ENCODE assay signal across 15 cellular contexts in the genomic region with DNA sequence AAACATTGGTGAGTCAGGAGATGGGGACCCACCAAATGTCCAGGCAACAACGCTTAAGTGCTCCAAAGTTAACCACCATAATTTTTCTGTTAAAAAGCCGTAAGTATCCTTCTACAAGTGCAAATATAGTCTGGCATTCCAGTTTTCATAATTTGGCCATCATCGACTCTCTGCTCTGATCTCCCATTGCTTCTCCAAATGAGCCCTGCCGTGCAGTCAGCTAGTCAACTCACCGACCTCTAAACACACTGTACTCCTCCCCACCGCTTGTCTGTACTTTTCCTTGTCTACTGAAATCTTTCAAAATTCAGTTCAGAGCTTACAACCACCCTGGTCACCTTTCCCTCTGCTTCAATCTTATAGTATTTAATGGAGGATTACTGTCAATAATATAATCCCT. TPM values are rescaled to one million over a fixed set of nuclear protein-coding genes. Genes with fewer than 3 reads are reported as not detected.
A peak's percentile ranks its signal among the peaks of the same experiment; 100 is the strongest.
DNase-seq lines count a peak whose midpoint lies in the region; ATAC-seq, FAIRE-seq and TF ChIP-seq lines count a peak whose summit lies in the region.
"Had no signal": no experiment of that assay in that cellular context is flagged by ENCODE, and none has a peak within 500 bp of the region (broad histone marks: within the 10 kb centered on the region; RNA-seq: fewer than 3 reads in every experiment).

No MANE protein-coding gene starts in this region.

- peaks cover 38 to 89% (median 65%) of the 10 kb centered on the region in 4 donors for H3K4me1 Mint-ChIP-seq in CD4-positive, CD25-positive, alpha-beta regulatory T cell
- H3K4me1 Mint-ChIP-seq in T-helper 17 cell (peaks cover 50% of the 10 kb centered on the region), endothelial cell (ENCODE audit: unreplicated experiment) (peaks cover 24% of the 10 kb centered on the region)

- no peaks in the 10 kb centered on the region for H3K27me3 ChIP-seq in CD4-positive, CD25-positive, alpha-beta regulatory T cell (ENCODE audit: control insufficient read depth, insufficient read depth, low read length)

- H3K27ac ChIP-seq in CD4-positive, CD25-positive, alpha-beta regulatory T cell (ENCODE audit: insufficient read depth, low read length, poor library complexity, severe bottlenecking), result peak overlapping the region; percentile 42
- H3K27ac ChIP-seq: KMS-11 had no signal

- peaks cover 6% of the 10 kb centered on the region for H3K36me3 Mint-ChIP-seq in CD4-positive, CD25-positive, alpha-beta regulatory T cell
- no peaks in the 10 kb centered on the region for H3K36me3 Mint-ChIP-seq in T-helper 17 cell (ENCODE audit: low read depth)
- H3K36me3 Mint-ChIP-seq in endothelial cell (ENCODE audit: low read depth, unreplicated experiment), result no peaks in the 10 kb centered on the region

- H3K27me3 Mint-ChIP-seq in CD4-positive, CD25-positive, alpha-beta regulatory T cell, result no peaks in the 10 kb centered on the region
- H3K27me3 Mint-ChIP-seq in T-helper 17 cell, result no peaks in the 10 kb centered on the region
- peaks cover 3% of the 10 kb centered on the region for H3K27me3 Mint-ChIP-seq in endothelial cell (ENCODE audit: unreplicated experiment)
- H3K27me3 Mint-ChIP-seq: stimulated activated naive CD8-positive, alpha-beta T cell treated with anti-CD3 and anti-CD28 coated beads, Interleukin-15, amount 100 ng/mL, for 72 hours had no signal

- no peak overlapping the region for H3K4me3 ChIP-seq in CD4-positive, CD25-positive, alpha-beta regulatory T cell (ENCODE audit: low read depth, low read length)
- no peak overlapping the region for H3K4me3 ChIP-seq in mucosa of descending colon

- DNase-seq in CD4-positive, CD25-positive, alpha-beta regulatory T cell, result no peak
- no peak for DNase-seq in GM19239 (ENCODE audit: insufficient read length, low spot score)
- DNase-seq in T-helper 17 cell, result no peak
- DNase-seq in endothelial cell (ENCODE audit: low spot score), result no peak
- no peak for DNase-seq in HK-2 (ENCODE audit: unreplicated experiment)
- DNase-seq in NK-92 (lab: John Stamatoyannopoulos, UW; ENCODE audit: unreplicated experiment), result no peak
- no peak for DNase-seq in mucosa of descending colon
- DNase-seq: left ventricle myocardium superior; NCI-H2029; NCI-H69; stimulated activated naive CD8-positive, alpha-beta T cell treated with anti-CD3 and anti-CD28 coated beads, Interleukin-15, amount 100 ng/mL, for 72 hours had no signal

- no peak for TF ChIP-seq CTCF in endothelial cell (IDR thresholded peaks at IDR 0.05; ENCODE audit: unreplicated experiment)
- no peak for TF ChIP-seq CTCF in mucosa of descending colon (IDR thresholded peaks at IDR 0.05)

- H3K36me3 ChIP-seq in CD4-positive, CD25-positive, alpha-beta regulatory T cell (ENCODE audit: control insufficient read depth, insufficient read depth, low read length), result no peaks in the 10 kb centered on the region
- H3K36me3 ChIP-seq in mucosa of descending colon (ENCODE audit: low read depth), result no peaks in the 10 kb centered on the region

- H3K9me3 Mint-ChIP-seq in CD4-positive, CD25-positive, alpha-beta regulatory T cell, result no peaks in the 10 kb centered on the region
- H3K9me3 Mint-ChIP-seq in endothelial cell (ENCODE audit: unreplicated experiment), result no peaks in the 10 kb centered on the region

- peak overlapping the region; percentile 86 to 98 (median 92) for H3K27ac Mint-ChIP-seq in CD4-positive, CD25-positive, alpha-beta regulatory T cell
- peak overlapping the region; percentile 84 for H3K27ac Mint-ChIP-seq in T-helper 17 cell
- peak overlapping the region; percentile 13 for H3K27ac Mint-ChIP-seq in endothelial cell (ENCODE audit: unreplicated experiment)

- H3K4me3 Mint-ChIP-seq in CD4-positive, CD25-positive, alpha-beta regulatory T cell, result peak overlapping the region in 3 of 4 donors; percentile 19 to 82 (median 59)
- H3K4me3 Mint-ChIP-seq in T-helper 17 cell (no peak overlapping the region), endothelial cell (ENCODE audit: unreplicated experiment) (no peak overlapping the region)
- H3K4me3 Mint-ChIP-seq: stimulated activated naive CD8-positive, alpha-beta T cell treated with anti-CD3 and anti-CD28 coated beads, Interleukin-15, amount 100 ng/mL, for 72 hours had no signal

- ATAC-seq in CD4-positive, CD25-positive, alpha-beta regulatory T cell (ENCODE audit: low read depth in 2 of 2), result no peak
- no peak for ATAC-seq in T-helper 17 cell
- no peak for ATAC-seq in GM19463 (IDR thresholded peaks at IDR 0.05; ENCODE audit: unreplicated experiment)
- ATAC-seq in mucosa of descending colon, result no peak
- ATAC-seq: left ventricle myocardium superior; stimulated activated naive CD8-positive, alpha-beta T cell treated with anti-CD3 and anti-CD28 coated beads, Interleukin-15, amount 100 ng/mL, for 72 hours had no signal

- intact Hi-C loops in mucosa of descending colon (cut with DNase I, micrococcal nuclease), result no loop called here

- peak; percentile 18 for FAIRE-seq in GM19239 (lab: Jason Lieb, UNC)
- FAIRE-seq: astrocyte, TTC549 had no signal

- peaks cover 92% of the 10 kb centered on the region for H3K4me1 ChIP-seq in CD4-positive, CD25-positive, alpha-beta regulatory T cell (ENCODE audit: control insufficient read depth, insufficient read depth, low read length, poor library complexity, severe bottlenecking)
- H3K4me1 ChIP-seq in mucosa of descending colon (ENCODE audit: low read depth), result peaks cover 25% of the 10 kb centered on the region

- no peaks in the 10 kb centered on the region for H3K9me3 ChIP-seq in CD4-positive, CD25-positive, alpha-beta regulatory T cell (ENCODE audit: control insufficient read depth in 2 of 2, low read length in 2 of 2)
- H3K9me3 ChIP-seq in T-helper 17 cell (ENCODE audit: control insufficient read depth, low read length, poor library complexity, severe bottlenecking) (no peaks in the 10 kb centered on the region), mucosa of descending colon (no peaks in the 10 kb centered on the region)

RNA-seq across cellular contexts. Expression of gene SLC25A19, which starts 52.6 kb away (rescaled TPM):
- 24.9 TPM for total RNA-seq in CD4-positive, CD25-positive, alpha-beta regulatory T cell
- polyA plus RNA-seq in CD4-positive, CD25-positive, alpha-beta regulatory T cell, result 10 to 100 TPM; 15.1 to 21.9 (median 19.0) TPM
- total RNA-seq in T-helper 17 cell (10 to 100 TPM; 13.7 to 15.1 TPM), endothelial cell (ENCODE audit: unreplicated experiment) (2.9 TPM), mucosa of descending colon (10 to 100 TPM; 15.5 to 20.0 (median 15.6) TPM)

Comparison
In these comparisons a context has a peak if more than half of its experiments do, and no peak if none do; other contexts are left out.
1. H3K27ac Mint-ChIP-seq: peak in every context shown above with its lines; median percentile 92 in CD4-positive, CD25-positive, alpha-beta regulatory T cell; 84 in T-helper 17 cell; 13 in endothelial cell.
2. H3K4me3 Mint-ChIP-seq: peak in CD4-positive, CD25-positive, alpha-beta regulatory T cell (3 of 4); none in T-helper 17 cell (single experiment) and endothelial cell (single experiment).